ENCODE assay signal across 8 cellular contexts in the genomic region with DNA sequence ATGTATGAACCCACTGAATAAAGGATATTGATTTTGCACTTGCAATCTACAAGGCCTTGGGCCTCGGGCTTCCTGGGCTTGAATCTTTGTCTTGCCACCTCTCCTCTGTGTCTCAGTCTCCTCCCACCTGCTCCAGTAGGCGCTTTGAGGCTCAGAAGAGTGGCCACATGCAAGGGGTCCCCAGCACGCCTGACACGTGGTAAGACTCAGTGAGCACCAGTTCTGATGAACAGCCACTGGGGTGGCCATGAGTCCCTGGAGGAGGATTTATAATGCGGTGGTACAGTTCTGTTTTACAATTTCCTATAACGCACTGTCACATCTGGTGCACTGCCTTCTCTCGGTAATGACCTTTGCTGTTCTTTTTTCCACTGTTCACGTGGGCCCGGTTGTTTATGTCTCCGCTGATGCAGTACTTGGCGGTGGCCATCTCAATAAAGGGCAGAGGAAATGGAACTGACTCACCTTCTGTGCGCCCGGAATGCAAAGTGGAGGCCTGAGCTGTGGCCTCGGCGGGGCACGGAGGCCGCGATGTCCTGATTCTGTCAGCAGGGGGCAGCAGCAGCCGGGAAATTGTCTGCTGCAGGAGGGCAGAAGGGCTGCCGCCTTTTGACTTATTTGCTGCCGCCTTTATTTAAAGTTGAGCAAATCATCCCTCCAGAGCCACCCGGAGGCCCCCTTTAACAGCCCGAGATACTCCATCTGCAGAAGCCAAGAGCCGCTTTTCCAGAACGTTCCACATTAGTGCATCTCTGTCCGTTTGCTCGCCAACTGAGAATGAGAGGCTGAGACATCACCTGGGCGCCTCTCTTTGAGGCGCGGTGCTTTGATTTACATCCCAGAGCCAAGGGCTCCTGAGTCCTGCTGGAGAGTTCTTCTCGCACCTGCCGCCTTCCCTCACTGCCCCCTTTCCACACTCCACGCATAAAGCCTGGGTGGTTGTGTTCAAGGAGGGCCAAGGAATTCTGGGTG. TPM values are rescaled to one million over a fixed set of nuclear protein-coding genes. Genes with fewer than 3 reads are reported as not detected.
A peak's percentile ranks its signal among the peaks of the same experiment; 100 is the strongest.
DNase-seq lines count a peak whose midpoint lies in the region; ATAC-seq and TF ChIP-seq lines count a peak whose summit lies in the region.

No MANE protein-coding gene starts in this region.

- intact Hi-C loops in stomach (cut with DNase I; ENCODE audit: low total_unique reads): loop anchor here (5.0 kb wide), 1 partner anchor 75 kb away; no protein-coding TSS in a partner anchor

- H3K4me1 ChIP-seq in foreskin keratinocyte (no peaks in the 10 kb centered on the region), neutrophil (ENCODE audit: control insufficient read depth in 1 of 2, insufficient read depth in 1 of 2, low read depth in 1 of 2, low read length in 1 of 2) (peaks cover 10% of the 10 kb centered on the region in 2 experiments), stomach (peaks cover 5 to 12% (median 11%) of the 10 kb centered on the region in 4 donors)

- no peak for TF ChIP-seq EP300 in stomach (IDR thresholded peaks at IDR 0.05)

- H3K27me3 ChIP-seq in foreskin keratinocyte: peaks cover 15% of the 10 kb centered on the region
- H3K27me3 ChIP-seq in neutrophil: peaks cover 12% of the 10 kb centered on the region
- H3K27me3 ChIP-seq in stomach: peaks cover 0 to 8% (median 0%) of the 10 kb centered on the region in 3 donors

- H3K36me3 ChIP-seq in neutrophil (no peaks in the 10 kb centered on the region), stomach (no peaks in the 10 kb centered on the region)

- ATAC-seq in GM18499 (IDR thresholded peaks at IDR 0.05; ENCODE audit: insufficient read depth, unreplicated experiment) (peak; percentile 76), foreskin keratinocyte (peak; percentile 89)

- H3K27ac ChIP-seq in foreskin keratinocyte (no peak overlapping the region), neutrophil (no peak overlapping the region), stomach (peak overlapping the region in 1 of 5 donors; percentile 62)

- WGBS in stomach, 5 donors: 20 to 23% (median 21%) methylated on average over 32 to 33 of the region's 33 CpGs

- DNase-seq in ACHN (peak; percentile 77), HT-29 (ENCODE audit: low spot score) (peak; percentile 70), SHP77 (lab: John Stamatoyannopoulos, UW) (peak; percentile 61 to 67), foreskin keratinocyte (peak; percentile 42 to 70), stomach (peak; percentile 82)
- DNase-seq in activated effector memory CD4-positive, alpha-beta T cell treated with Interleukin-2 at 50 U/mL for 16 hours: peak; percentile 87

- TF ChIP-seq CTCF in foreskin keratinocyte (conservative IDR thresholded peaks at IDR 0.05) (peak; percentile 96), neutrophil (IDR thresholded peaks at IDR 0.05) (peak; percentile 98), stomach (IDR thresholded peaks at IDR 0.05) (peak in 5 of 7 experiments; percentile 70 to 91 (median 87))

- peak overlapping the region in 1 of 2 experiments; percentile 10 for H3K4me3 ChIP-seq in neutrophil (ENCODE audit: low read depth in 1 of 2, low read length in 1 of 2)
- no peak overlapping the region for H3K4me3 ChIP-seq in stomach

- TF ChIP-seq POLR2A in stomach (IDR thresholded peaks at IDR 0.05): no peak

- H3K9me3 ChIP-seq in neutrophil (no peaks in the 10 kb centered on the region), stomach (no peaks in the 10 kb centered on the region)

- in situ Hi-C loops in ACHN (cut with HindIII; ENCODE audit: low pct_ligation_motif_present, low pct_unique_long_range_greater_than_20kb, low sequenced_read_pairs): no loop called here

RNA-seq across cellular contexts. Expression of a gene that starts 6.0 kb away (rescaled TPM):
- 6.1 and 9.0 TPM in 2 replicates for total RNA-seq in HT-29 (2014; rRNA removed; shearing (Covaris generic))
- total RNA-seq in foreskin keratinocyte (13.4 and 13.5 TPM in 2 replicates), stomach (10 to 100 TPM in 3 of 5 donors, 1 to 10 TPM in 2; 8.2 to 36.1 (median 13.8) TPM)
- polyA plus RNA-seq in foreskin keratinocyte (16.8 and 17.7 TPM in 2 replicates), stomach (10 to 100 TPM; 19.4 to 31.5 (median 24.6) TPM)

RNA-seq across cellular contexts. Expression of a gene that starts 34.9 kb away (rescaled TPM):
- total RNA-seq in HT-29 (2014; rRNA removed; shearing (Covaris generic)): not detected in 2 replicates
- total RNA-seq in foreskin keratinocyte (not detected in 2 replicates), stomach (not detected)
- polyA plus RNA-seq in foreskin keratinocyte (not detected in 2 replicates), stomach (1 to 10 TPM in 2 of 3 donors, under 1 TPM in 1; 0.95 to 4.1 (median 2.1) TPM)
